ENCODE assay signal across 2 cellular contexts in the genomic region with DNA sequence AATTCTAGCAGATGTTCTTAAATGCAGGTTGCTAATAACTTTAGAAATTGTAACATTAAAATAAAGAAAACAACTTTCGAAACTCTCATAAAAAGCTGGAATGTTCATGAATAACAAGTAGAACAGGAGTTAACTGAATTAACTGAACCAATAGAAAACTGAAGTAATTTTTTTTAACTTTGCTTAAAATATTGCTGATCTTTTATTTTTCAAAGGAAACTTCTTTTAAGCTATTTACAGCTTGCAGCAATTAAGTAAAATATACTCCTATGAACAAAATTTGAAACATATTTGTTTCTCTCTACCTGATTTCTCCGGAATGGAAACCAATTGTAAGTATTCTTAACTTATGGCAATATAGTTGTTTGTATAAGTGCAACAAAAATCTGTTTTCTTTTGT.
TF ChIP-seq lines count a peak whose summit lies in the region.

No MANE protein-coding gene starts in this region.

TF ChIP-seq in HepG2, 621 proteins besides CTCF, POLR2A, EP300 and RAD21:
- TF ChIP-seq MAFK (conservative IDR thresholded peaks at IDR 0.05 in 1 of 2, IDR thresholded peaks at IDR 0.05 in 1 of 2; ENCODE audit: low read length in 2 of 2) (peak; percentile 57 to 59), ZNF44 (CRISPR knock-in tag; IDR thresholded peaks at IDR 0.05) (no peak), MAFF (IDR thresholded peaks at IDR 0.05; ENCODE audit: low read depth, low read length) (peak; percentile 42; the same call in 1 of the 2 replicates)

TF ChIP-seq in K562, 482 proteins besides CTCF, POLR2A, EP300 and RAD21:
- TF ChIP-seq ZNF316 (IDR thresholded peaks at IDR 0.05) (peak; percentile 87), C11orf30 (IDR thresholded peaks at IDR 0.05; ENCODE audit: low read depth) (peak; percentile 77), HNRNPUL1 (IDR thresholded peaks at IDR 0.05; ENCODE audit: low read length) (no peak), MAFG (tag; conservative IDR thresholded peaks at IDR 0.05) (peak; percentile 25; the same call in 1 of the 2 replicates)
